ENCODE assay signal across 15 cellular contexts in the genomic region with DNA sequence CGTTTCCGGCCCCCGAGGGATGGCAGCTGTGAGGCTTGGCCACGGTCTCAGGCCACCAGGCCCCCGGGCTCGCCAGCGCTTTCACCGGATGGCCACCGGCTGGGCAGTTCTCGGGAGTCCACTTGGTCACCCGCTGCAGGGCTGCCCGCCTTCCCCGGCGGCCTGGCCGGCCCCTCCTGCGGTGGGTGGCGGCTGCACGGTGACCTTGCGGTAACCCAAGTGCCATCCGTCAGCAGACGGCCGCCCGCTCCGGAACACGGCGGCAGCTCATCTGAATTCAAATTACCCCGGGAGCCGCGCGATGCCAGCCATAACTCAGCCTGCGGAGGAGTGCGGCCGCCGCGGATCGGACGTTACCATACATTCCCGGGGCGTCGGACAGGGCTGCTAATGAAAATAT.
DNase-seq lines count a peak whose midpoint lies in the region; ATAC-seq and TF ChIP-seq lines count a peak whose summit lies in the region.
"Had no signal": no experiment of that assay in that cellular context is flagged by ENCODE, and none has a peak within 500 bp of the region (broad histone marks: within the 10 kb centered on the region; RNA-seq: fewer than 3 reads in every experiment).

No MANE protein-coding gene starts in this region.

- H3K23me2 ChIP-seq in H9 (ENCODE audit: insufficient read length, low read depth, low read length, poor library complexity, severe bottlenecking), result no peaks in the 10 kb centered on the region

- H3T11ph ChIP-seq in H9 (ENCODE audit: low read length), result no peak overlapping the region

- no peaks in the 10 kb centered on the region for H3K27me3 ChIP-seq in H9 (ENCODE audit: insufficient read depth, low read length)
- no peaks in the 10 kb centered on the region for H3K27me3 ChIP-seq in naive thymus-derived CD4-positive, alpha-beta T cell (ENCODE audit: control insufficient read depth in 2 of 2, insufficient read depth in 2 of 2, low read length in 2 of 2)

- H3K27ac ChIP-seq in H9 (ENCODE audit: insufficient read length, low read depth, low read length), result no peak overlapping the region
- H3K27ac ChIP-seq in naive thymus-derived CD4-positive, alpha-beta T cell (ENCODE audit: low read depth, low read length), result no peak overlapping the region
- H3K27ac ChIP-seq: 22Rv1, A549, HL-60, KMS-11 had no signal

- intact Hi-C loops in naive thymus-derived CD4-positive, alpha-beta T cell (cut with micrococcal nuclease), result no loop called here

- ATAC-seq in naive thymus-derived CD4-positive, alpha-beta T cell, result peak; percentile 11
- ATAC-seq in GM21786 (IDR thresholded peaks at IDR 0.05; ENCODE audit: unreplicated experiment), result no peak
- ATAC-seq: CD8-positive, alpha-beta T cell had no signal

- no peaks in the 10 kb centered on the region for H3K79me1 ChIP-seq in H9 (ENCODE audit: insufficient read depth, low read depth, low read length, poor library complexity, severe bottlenecking)

- no peaks in the 10 kb centered on the region for H3K79me2 ChIP-seq in H9 (ENCODE audit: insufficient read depth, low read length)

- DNase-seq in DMS53 (lab: John Stamatoyannopoulos, UW), result peak; percentile 54
- no peak for DNase-seq in DMS53 treated with DMSO at 0.1 percent for 48 hours (lab: John Stamatoyannopoulos, UW; ENCODE audit: unreplicated experiment)
- no peak for DNase-seq in H9
- DNase-seq in naive thymus-derived CD4-positive, alpha-beta T cell, result no peak
- no peak for DNase-seq in OCI-M1 (lab: John Stamatoyannopoulos, UW)
- no peak for DNase-seq in stimulated activated CD8-positive, alpha-beta memory T cell treated with anti-CD3 and anti-CD28 coated beads, Interleukin-4, amount 100 ng/mL, for 48 hours
- DNase-seq: AML-193; Calu3; CD8-positive, alpha-beta T cell; HCEC 1CT had no signal

- H3K9me3 Mint-ChIP-seq in H9, result peaks cover 6 to 20% of the 10 kb centered on the region in 2 experiments; a peak in 3 of 5 replicates
- peaks cover 0 to 6% (median 0%) of the 10 kb centered on the region in 11 donors for H3K9me3 Mint-ChIP-seq in naive thymus-derived CD4-positive, alpha-beta T cell
- H3K9me3 Mint-ChIP-seq: CD8-positive, alpha-beta T cell had no signal

- H4K20me1 ChIP-seq in H9 (ENCODE audit: control insufficient read depth, insufficient read depth, insufficient read length), result no peaks in the 10 kb centered on the region

- no peak overlapping the region for H2BK15ac ChIP-seq in H9 (ENCODE audit: low read depth, low read length)

- H3K4me3 ChIP-seq in naive thymus-derived CD4-positive, alpha-beta T cell (ENCODE audit: low read length), result no peak overlapping the region
- H3K4me3 ChIP-seq: A549 had no signal

- H3K4me1 ChIP-seq in H9 (ENCODE audit: insufficient read depth, low read length), result no peaks in the 10 kb centered on the region
- H3K4me1 ChIP-seq in naive thymus-derived CD4-positive, alpha-beta T cell (ENCODE audit: control insufficient read depth in 2 of 2, insufficient read depth in 2 of 2, low read length in 2 of 2), result no peaks in the 10 kb centered on the region
- H3K4me1 ChIP-seq: A549 had no signal

- WGBS in H9 (ENCODE audit: extremely low coverage, insufficient read length, low lambda C conversion rate), result no CpG with 5 or more reads among the region's 40 CpGs

- H3K4me1 Mint-ChIP-seq in H9, result no peaks in the 10 kb centered on the region
- H3K4me1 Mint-ChIP-seq in naive thymus-derived CD4-positive, alpha-beta T cell, result peaks cover 0 to 8% (median 7%) of the 10 kb centered on the region in 7 donors

- TF ChIP-seq CTCF in H9 (conservative IDR thresholded peaks at IDR 0.05), result no peak

- POLR2A ChIA-PET in naive thymus-derived CD4-positive, alpha-beta T cell (lab: Charles Lee), result interaction anchor here (0.5 kb wide), 1 partner anchor 67 kb away, joined by 3 read pairs; no protein-coding TSS in a partner anchor

- H3K4me2 ChIP-seq in H9 (ENCODE audit: insufficient read depth, insufficient read length, low read length), result no peak overlapping the region
- H3K4me2 ChIP-seq: A549, KMS-11 had no signal

- H3K23ac ChIP-seq in H9 (ENCODE audit: insufficient read length, low read depth, low read length), result no peak overlapping the region

- H3K4me3 Mint-ChIP-seq in H9, result no peak overlapping the region
- H3K4me3 Mint-ChIP-seq in naive thymus-derived CD4-positive, alpha-beta T cell, result no peak overlapping the region
- H3K4me3 Mint-ChIP-seq: CD8-positive, alpha-beta T cell had no signal

- no peak overlapping the region for H2BK5ac ChIP-seq in H9 (ENCODE audit: insufficient read length, low read length)

- H3K9ac ChIP-seq in H9 (ENCODE audit: extremely low read depth, insufficient read length, low read length), result no peak overlapping the region
- H3K9ac ChIP-seq: KMS-11 had no signal

- no peak overlapping the region for H3K4ac ChIP-seq in H9 (ENCODE audit: low read depth, low read length)

- no peak overlapping the region for H4K91ac ChIP-seq in H9 (ENCODE audit: insufficient read length, low read depth, low read length)

- H3K27me3 Mint-ChIP-seq in H9 (ENCODE audit: low read depth), result no peaks in the 10 kb centered on the region; the same call in 1 of the 2 replicates
- no peaks in the 10 kb centered on the region for H3K27me3 Mint-ChIP-seq in naive thymus-derived CD4-positive, alpha-beta T cell

- no peaks in the 10 kb centered on the region for H3K9me3 ChIP-seq in H9 (ENCODE audit: control insufficient read depth, low read depth, low read length)
- no peaks in the 10 kb centered on the region for H3K9me3 ChIP-seq in naive thymus-derived CD4-positive, alpha-beta T cell (ENCODE audit: control insufficient read depth in 2 of 3, low read length in 3 of 3)
- H3K9me3 ChIP-seq: A549 had no signal

- no peak overlapping the region for H2BK12ac ChIP-seq in H9 (ENCODE audit: insufficient read length, low read depth, low read length)

- no peak overlapping the region for H2AFZ ChIP-seq in H9 (ENCODE audit: low read length)

- no peaks in the 10 kb centered on the region; a peak in 2 of 7 replicates for H3K36me3 Mint-ChIP-seq in H9 (ENCODE audit: insufficient read depth in 1 of 3, low read depth in 3 of 3)
- no peaks in the 10 kb centered on the region for H3K36me3 Mint-ChIP-seq in naive thymus-derived CD4-positive, alpha-beta T cell
- H3K36me3 Mint-ChIP-seq: CD8-positive, alpha-beta T cell had no signal

- no peak overlapping the region for H2BK120ac ChIP-seq in H9 (ENCODE audit: low read depth, low read length, poor library complexity, severe bottlenecking)

- H4K8ac ChIP-seq in H9 (replicated peaks; ENCODE audit: insufficient read length, low read depth, low read length), result no peak overlapping the region

- no peak overlapping the region for H3K18ac ChIP-seq in H9 (ENCODE audit: insufficient read length, low read depth, low read length)

- H3K27ac Mint-ChIP-seq in H9, result no peak overlapping the region
- H3K27ac Mint-ChIP-seq in naive thymus-derived CD4-positive, alpha-beta T cell, result no peak overlapping the region
- H3K27ac Mint-ChIP-seq: CD8-positive, alpha-beta T cell had no signal

- no peaks in the 10 kb centered on the region for H3K36me3 ChIP-seq in naive thymus-derived CD4-positive, alpha-beta T cell (ENCODE audit: control insufficient read depth in 2 of 3, insufficient read depth in 3 of 3, low read length in 3 of 3)

- no peak overlapping the region for H4K5ac ChIP-seq in H9 (ENCODE audit: insufficient read length, low read depth, low read length)

- no peak overlapping the region for H2AK5ac ChIP-seq in H9 (ENCODE audit: insufficient read length, low read length)

- peak overlapping the region; percentile 16; the same call in 1 of the 2 replicates for H3K14ac ChIP-seq in H9 (ENCODE audit: insufficient read depth, low read length)

- no peak overlapping the region for H3K56ac ChIP-seq in H9 (ENCODE audit: insufficient read length, low read depth, low read length)

- CTCF ChIA-PET in naive thymus-derived CD4-positive, alpha-beta T cell (lab: Charles Lee), result no interaction called here

- no peak overlapping the region for H2BK20ac ChIP-seq in H9 (ENCODE audit: low read depth, low read length, poor library complexity, severe bottlenecking)
